In the genomic region with DNA sequence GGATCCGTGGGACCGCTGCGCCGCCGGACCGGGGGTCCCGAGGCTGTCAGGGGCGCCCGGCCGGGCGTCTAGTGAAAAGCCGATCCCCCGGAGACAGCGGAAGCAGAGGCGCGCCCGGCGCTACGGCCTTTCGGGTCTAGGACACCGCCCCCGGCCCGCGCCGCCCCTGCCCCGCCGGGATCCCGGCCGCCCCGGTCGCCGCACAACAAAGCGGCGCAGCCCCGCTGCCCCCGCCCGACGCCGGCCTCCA, we compare ENCODE assay signal across 1 cellular context.
TF ChIP-seq lines count a peak whose summit lies in the region.

No MANE protein-coding gene starts in this region.

TF ChIP-seq in GM23338, 12 proteins besides CTCF, POLR2A, EP300 and RAD21 (continued from another document):
- TF ChIP-seq, protein P1, sequence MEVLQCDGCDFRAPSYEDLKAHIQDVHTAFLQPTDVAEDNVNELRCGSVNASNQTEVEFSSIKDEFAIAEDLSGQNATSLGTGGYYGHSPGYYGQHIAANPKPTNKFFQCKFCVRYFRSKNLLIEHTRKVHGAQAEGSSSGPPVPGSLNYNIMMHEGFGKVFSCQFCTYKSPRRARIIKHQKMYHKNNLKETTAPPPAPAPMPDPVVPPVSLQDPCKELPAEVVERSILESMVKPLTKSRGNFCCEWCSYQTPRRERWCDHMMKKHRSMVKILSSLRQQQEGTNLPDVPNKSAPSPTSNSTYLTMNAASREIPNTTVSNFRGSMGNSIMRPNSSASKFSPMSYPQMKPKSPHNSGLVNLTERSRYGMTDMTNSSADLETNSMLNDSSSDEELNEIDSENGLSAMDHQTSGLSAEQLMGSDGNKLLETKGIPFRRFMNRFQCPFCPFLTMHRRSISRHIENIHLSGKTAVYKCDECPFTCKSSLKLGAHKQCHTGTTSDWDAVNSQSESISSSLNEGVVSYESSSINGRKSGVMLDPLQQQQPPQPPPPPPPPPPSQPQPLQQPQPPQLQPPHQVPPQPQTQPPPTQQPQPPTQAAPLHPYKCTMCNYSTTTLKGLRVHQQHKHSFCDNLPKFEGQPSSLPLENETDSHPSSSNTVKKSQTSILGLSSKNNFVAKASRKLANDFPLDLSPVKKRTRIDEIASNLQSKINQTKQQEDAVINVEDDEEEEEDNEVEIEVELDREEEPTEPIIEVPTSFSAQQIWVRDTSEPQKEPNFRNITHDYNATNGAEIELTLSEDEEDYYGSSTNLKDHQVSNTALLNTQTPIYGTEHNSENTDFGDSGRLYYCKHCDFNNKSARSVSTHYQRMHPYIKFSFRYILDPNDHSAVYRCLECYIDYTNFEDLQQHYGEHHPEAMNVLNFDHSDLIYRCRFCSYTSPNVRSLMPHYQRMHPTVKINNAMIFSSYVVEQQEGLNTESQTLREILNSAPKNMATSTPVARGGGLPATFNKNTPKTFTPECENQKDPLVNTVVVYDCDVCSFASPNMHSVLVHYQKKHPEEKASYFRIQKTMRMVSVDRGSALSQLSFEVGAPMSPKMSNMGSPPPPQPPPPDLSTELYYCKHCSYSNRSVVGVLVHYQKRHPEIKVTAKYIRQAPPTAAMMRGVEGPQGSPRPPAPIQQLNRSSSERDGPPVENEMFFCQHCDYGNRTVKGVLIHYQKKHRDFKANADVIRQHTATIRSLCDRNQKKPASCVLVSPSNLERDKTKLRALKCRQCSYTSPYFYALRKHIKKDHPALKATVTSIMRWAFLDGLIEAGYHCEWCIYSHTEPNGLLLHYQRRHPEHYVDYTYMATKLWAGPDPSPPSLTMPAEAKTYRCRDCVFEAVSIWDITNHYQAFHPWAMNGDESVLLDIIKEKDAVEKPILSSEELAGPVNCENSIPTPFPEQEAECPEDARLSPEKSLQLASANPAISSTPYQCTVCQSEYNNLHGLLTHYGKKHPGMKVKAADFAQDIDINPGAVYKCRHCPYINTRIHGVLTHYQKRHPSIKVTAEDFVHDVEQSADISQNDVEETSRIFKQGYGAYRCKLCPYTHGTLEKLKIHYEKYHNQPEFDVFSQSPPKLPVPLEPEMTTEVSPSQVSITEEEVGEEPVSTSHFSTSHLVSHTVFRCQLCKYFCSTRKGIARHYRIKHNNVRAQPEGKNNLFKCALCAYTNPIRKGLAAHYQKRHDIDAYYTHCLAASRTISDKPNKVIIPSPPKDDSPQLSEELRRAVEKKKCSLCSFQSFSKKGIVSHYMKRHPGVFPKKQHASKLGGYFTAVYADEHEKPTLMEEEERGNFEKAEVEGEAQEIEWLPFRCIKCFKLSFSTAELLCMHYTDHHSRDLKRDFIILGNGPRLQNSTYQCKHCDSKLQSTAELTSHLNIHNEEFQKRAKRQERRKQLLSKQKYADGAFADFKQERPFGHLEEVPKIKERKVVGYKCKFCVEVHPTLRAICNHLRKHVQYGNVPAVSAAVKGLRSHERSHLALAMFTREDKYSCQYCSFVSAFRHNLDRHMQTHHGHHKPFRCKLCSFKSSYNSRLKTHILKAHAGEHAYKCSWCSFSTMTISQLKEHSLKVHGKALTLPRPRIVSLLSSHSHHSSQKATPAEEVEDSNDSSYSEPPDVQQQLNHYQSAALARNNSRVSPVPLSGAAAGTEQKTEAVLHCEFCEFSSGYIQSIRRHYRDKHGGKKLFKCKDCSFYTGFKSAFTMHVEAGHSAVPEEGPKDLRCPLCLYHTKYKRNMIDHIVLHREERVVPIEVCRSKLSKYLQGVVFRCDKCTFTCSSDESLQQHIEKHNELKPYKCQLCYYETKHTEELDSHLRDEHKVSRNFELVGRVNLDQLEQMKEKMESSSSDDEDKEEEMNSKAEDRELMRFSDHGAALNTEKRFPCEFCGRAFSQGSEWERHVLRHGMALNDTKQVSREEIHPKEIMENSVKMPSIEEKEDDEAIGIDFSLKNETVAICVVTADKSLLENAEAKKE (CRISPR knock-in tag; IDR thresholded peaks at IDR 0.05) = no peak
- TF ChIP-seq ETS1 (IDR thresholded peaks at IDR 0.05) = no peak
